31 cellular contexts compared by ENCODE assay signal in genomic region chr1:208438262-208438661, GRCh38.
"Had no signal": no experiment of that assay in that cellular context is flagged by ENCODE, and none has a peak within 500 bp of the region (broad histone marks: within the 10 kb centered on the region; RNA-seq: fewer than 3 reads in every experiment).

No MANE protein-coding gene starts in this region.

- H3K27me3 Mint-ChIP-seq: activated CD4-positive, alpha-beta T cell treated with anti-CD3 and anti-CD28 coated beads for 36 hours; activated CD8-positive, alpha-beta memory T cell treated with anti-CD3 and anti-CD28 coated beads, Interleukin-2, amount 10 ng/mL, durations not matched to agents 7 days and 5 days; stimulated activated memory B cell treated with anti-CD40 and anti-IgM and Interleukin-4, amounts not matched to agents 10 μg/mL and 1 μg/mL and 100 μg/mL, for 72 hours; stimulated activated naive CD8-positive, alpha-beta T cell treated with anti-CD3 and anti-CD28 coated beads, Interleukin-15, amount 100 ng/mL, for 72 hours; type B pancreatic cell had no signal

- H3K4me3 ChIP-seq: body of pancreas, dorsolateral prefrontal cortex, gastroesophageal sphincter, hepatocyte, mucosa of descending colon, ovary, prostate gland, sigmoid colon, vagina had no signal

- H3K36me3 ChIP-seq: gastroesophageal sphincter, neutrophil, ovary, prostate gland, sigmoid colon, vagina had no signal

- DNase-seq: activated CD4-positive, alpha-beta T cell treated with anti-CD3 and anti-CD28 coated beads for 36 hours; activated CD4-positive, CD25-positive, alpha-beta regulatory T cell; activated CD8-positive, alpha-beta memory T cell treated with anti-CD3 and anti-CD28 coated beads, Interleukin-2, amount 10 ng/mL, durations not matched to agents 7 days and 5 days; activated CD8-positive, alpha-beta T cell treated with anti-CD3 and anti-CD28 coated beads, Interleukin-2, amount 10 ng/mL, durations not matched to agents 7 days and 5 days; activated naive CD4-positive, alpha-beta T cell; activated T-cell treated with anti-CD3 and anti-CD28 coated beads, Interleukin-2, amount 50 U/mL, for 72 hours; anterior cingulate cortex; body of pancreas; dorsolateral prefrontal cortex; effector memory CD4-positive, alpha-beta T cell; erythroblast; islet precursor cell; left ventricle myocardium superior; mucosa of descending colon; ovary; sigmoid colon; small intestine; stimulated activated CD4-positive, alpha-beta T cell treated with anti-CD3 and anti-CD28 coated beads, Interleukin-1b, Interleukin-23, amount 100 ng/mL, for 48 hours; stimulated activated CD4-positive, alpha-beta T cell treated with anti-CD3 and anti-CD28 coated beads, Interleukin-4, amount 100 ng/mL, for 4 hours; stimulated activated CD8-positive, alpha-beta memory T cell treated with anti-CD3 and anti-CD28 coated beads, Interleukin-4, amount 100 ng/mL, for 48 hours; stimulated activated naive CD8-positive, alpha-beta T cell treated with anti-CD3 and anti-CD28 coated beads, Interleukin-15, amount 100 ng/mL, for 72 hours; substantia nigra had no signal

- H2AFZ ChIP-seq: hepatocyte had no signal

- H3K4me1 Mint-ChIP-seq: activated CD4-positive, alpha-beta T cell treated with anti-CD3 and anti-CD28 coated beads for 36 hours; activated CD8-positive, alpha-beta memory T cell treated with anti-CD3 and anti-CD28 coated beads, Interleukin-2, amount 10 ng/mL, durations not matched to agents 7 days and 5 days; nephron; stimulated activated memory B cell treated with anti-CD40 and anti-IgM and Interleukin-4, amounts not matched to agents 10 μg/mL and 1 μg/mL and 100 μg/mL, for 72 hours; stimulated activated naive CD8-positive, alpha-beta T cell treated with anti-CD3 and anti-CD28 coated beads, Interleukin-15, amount 100 ng/mL, for 72 hours had no signal

- ATAC-seq: activated CD8-positive, alpha-beta memory T cell treated with anti-CD3 and anti-CD28 coated beads, Interleukin-2, amount 10 ng/mL, durations not matched to agents 7 days and 5 days; activated CD8-positive, alpha-beta T cell treated with anti-CD3 and anti-CD28 coated beads, Interleukin-2, amount 10 ng/mL, durations not matched to agents 7 days and 5 days; body of pancreas; gastroesophageal sphincter; left ventricle myocardium superior; mucosa of descending colon; stimulated activated memory B cell treated with anti-CD40 and anti-IgM and Interleukin-4, amounts not matched to agents 10 μg/mL and 1 μg/mL and 100 μg/mL, for 72 hours had no signal

- H3K27ac ChIP-seq: body of pancreas, dorsolateral prefrontal cortex, gastroesophageal sphincter, hepatocyte, neutrophil, ovary, prostate gland, sigmoid colon, vagina had no signal

- H3K27me3 ChIP-seq: body of pancreas, dorsolateral prefrontal cortex, hepatocyte, neutrophil, ovary, sigmoid colon, vagina had no signal

- H3K4me2 ChIP-seq: hepatocyte had no signal

- H3K4me1 ChIP-seq: body of pancreas, gastroesophageal sphincter, prostate gland, sigmoid colon, vagina had no signal

- H3K9me3 ChIP-seq: body of pancreas, gastroesophageal sphincter, mucosa of descending colon, neutrophil, ovary, prostate gland, sigmoid colon, vagina had no signal

- H3K36me3 Mint-ChIP-seq: activated CD8-positive, alpha-beta memory T cell treated with anti-CD3 and anti-CD28 coated beads, Interleukin-2, amount 10 ng/mL, durations not matched to agents 7 days and 5 days; activated naive CD4-positive, alpha-beta T cell treated with anti-CD3 and anti-CD28 coated beads, Interleukin-2, amount 50 U/mL, for 72 hours; stimulated activated memory B cell treated with anti-CD40 and anti-IgM and Interleukin-4, amounts not matched to agents 10 μg/mL and 1 μg/mL and 100 μg/mL, for 72 hours; type B pancreatic cell had no signal

- H3K4me3 Mint-ChIP-seq: activated CD4-positive, alpha-beta T cell treated with anti-CD3 and anti-CD28 coated beads for 36 hours; activated CD8-positive, alpha-beta memory T cell treated with anti-CD3 and anti-CD28 coated beads, Interleukin-2, amount 10 ng/mL, durations not matched to agents 7 days and 5 days; activated CD8-positive, alpha-beta T cell treated with anti-CD3 and anti-CD28 coated beads, Interleukin-2, amount 10 ng/mL, durations not matched to agents 7 days and 5 days; activated T-cell treated with anti-CD3 and anti-CD28 coated beads, Interleukin-2, amount 50 U/mL, for 72 hours; nephron; stimulated activated memory B cell treated with anti-CD40 and anti-IgM and Interleukin-4, amounts not matched to agents 10 μg/mL and 1 μg/mL and 100 μg/mL, for 72 hours; stimulated activated naive CD8-positive, alpha-beta T cell treated with anti-CD3 and anti-CD28 coated beads, Interleukin-15, amount 100 ng/mL, for 72 hours; type B pancreatic cell had no signal

- H3K79me2 ChIP-seq: hepatocyte had no signal

- H3K27ac Mint-ChIP-seq: activated CD4-positive, alpha-beta T cell treated with anti-CD3 and anti-CD28 coated beads for 36 hours; activated CD8-positive, alpha-beta memory T cell treated with anti-CD3 and anti-CD28 coated beads, Interleukin-2, amount 10 ng/mL, durations not matched to agents 7 days and 5 days; activated CD8-positive, alpha-beta T cell treated with anti-CD3 and anti-CD28 coated beads, Interleukin-2, amount 10 ng/mL, durations not matched to agents 7 days and 5 days; activated naive CD4-positive, alpha-beta T cell treated with anti-CD3 and anti-CD28 coated beads, Interleukin-2, amount 50 U/mL, for 72 hours; activated T-cell treated with anti-CD3 and anti-CD28 coated beads, Interleukin-2, amount 50 U/mL, for 72 hours; nephron; stimulated activated memory B cell treated with anti-CD40 and anti-IgM and Interleukin-4, amounts not matched to agents 10 μg/mL and 1 μg/mL and 100 μg/mL, for 72 hours; stimulated activated naive CD8-positive, alpha-beta T cell treated with anti-CD3 and anti-CD28 coated beads, Interleukin-15, amount 100 ng/mL, for 72 hours; type B pancreatic cell had no signal
